In genomic region chr4:3893591-3893990, GRCh38 we compare ENCODE assay signal across 8 cellular contexts.
DNase-seq lines count a peak whose midpoint lies in the region; ATAC-seq and TF ChIP-seq lines count a peak whose summit lies in the region.
"Not testable (repeated sequence)": the region's sequence is repeated elsewhere in the genome, so short reads cannot be mapped to it uniquely, and the experiment has no call there.

No MANE protein-coding gene starts in this region.

- not testable (repeated sequence) for ATAC-seq in foreskin keratinocyte

- H2BK120ac ChIP-seq in trophoblast cell (ENCODE audit: insufficient read depth, low read length, poor library complexity) = not testable (repeated sequence)

- intact Hi-C loops in tibial artery (cut with DNase I; ENCODE audit: low total_unique reads) = not testable (repeated sequence)

- not testable (repeated sequence) for H3K4me3 ChIP-seq in MM.1S (ENCODE audit: low read length); adipocyte (ENCODE audit: low read length); trophoblast cell (ENCODE audit: low read depth, low read length); tibial artery

- no CpG with 5 or more reads among the region's 8 CpGs for WGBS in trophoblast cell (ENCODE audit: extremely low coverage, insufficient coverage, insufficient read length)

- not testable (repeated sequence) for H3K36me3 ChIP-seq in MM.1S (replicated peaks; ENCODE audit: insufficient read depth, low read length); adipocyte (ENCODE audit: control insufficient read depth, insufficient read depth, low read length, severe bottlenecking); trophoblast cell (ENCODE audit: control insufficient read depth in 1 of 2, insufficient read depth in 2 of 2, low read length in 2 of 2); tibial artery

- H3K4me2 ChIP-seq in MM.1S (ENCODE audit: low read depth, low read length); trophoblast cell (ENCODE audit: low read length): not testable (repeated sequence)

- H4K12ac ChIP-seq in trophoblast cell (ENCODE audit: low read depth, low read length) = not testable (repeated sequence)

- H2BK12ac ChIP-seq in trophoblast cell (ENCODE audit: low read length) = not testable (repeated sequence)

- not testable (repeated sequence) for H3K4me1 ChIP-seq in MM.1S (ENCODE audit: low read length); adipocyte (ENCODE audit: control insufficient read depth, insufficient read depth, low read length); foreskin keratinocyte; tibial artery
- H3K4me1 ChIP-seq in trophoblast cell (ENCODE audit: control insufficient read depth in 1 of 2, insufficient read depth in 2 of 2, low read length in 2 of 2) = peaks cover 11% of the 10 kb centered on the region in 2 experiments

- H3K9me3 ChIP-seq in MM.1S (replicated peaks; ENCODE audit: insufficient read depth, low read length); adipocyte (ENCODE audit: control insufficient read depth, low read length); trophoblast cell (ENCODE audit: insufficient read depth, low read depth, low read length); tibial artery: not testable (repeated sequence)

- H4K20me1 ChIP-seq in MM.1S (ENCODE audit: insufficient read depth, low read length) = not testable (repeated sequence)

- not testable (repeated sequence) for H2BK5ac ChIP-seq in trophoblast cell (ENCODE audit: low read depth, low read length, poor library complexity)

- not testable (repeated sequence) for H4K91ac ChIP-seq in trophoblast cell (ENCODE audit: low read depth, low read length)

- not testable (repeated sequence) for H3K79me1 ChIP-seq in trophoblast cell (ENCODE audit: low read length)

- not testable (repeated sequence) for H2AFZ ChIP-seq in MM.1S (ENCODE audit: low read length); trophoblast cell (ENCODE audit: insufficient read depth, low read length, poor library complexity)

- H2AK5ac ChIP-seq in trophoblast cell (ENCODE audit: low read length) = not testable (repeated sequence)

- H3K23ac ChIP-seq in trophoblast cell (ENCODE audit: low read length) = not testable (repeated sequence)

- TF ChIP-seq CTCF in C4-2B (conservative IDR thresholded peaks at IDR 0.05) (peak; percentile 25), GM13976 (IDR thresholded peaks at IDR 0.05; ENCODE audit: borderline replicate concordance, control extremely low read depth, extremely low read depth, insufficient read depth, missing control alignments) (peak; percentile 24), MM.1S (IDR thresholded peaks at IDR 0.05; ENCODE audit: low read length) (peak; percentile 27), foreskin keratinocyte (conservative IDR thresholded peaks at IDR 0.05) (peak; percentile 39), tibial artery (IDR thresholded peaks at IDR 0.05) (peak; percentile 8 to 10)

- not testable (repeated sequence) for DNase-seq in GM13976 (ENCODE audit: low spot score); foreskin keratinocyte; tibial artery
- peak; percentile 59 for DNase-seq in MM.1S
- DNase-seq in activated CD4-positive, alpha-beta T cell treated with anti-CD3 and anti-CD28 coated beads for 48 hours = peak; percentile 53
- DNase-seq in adipocyte (ENCODE audit: low read depth) = peak; percentile 11
- peak; percentile 18 to 42 for DNase-seq in trophoblast cell

- not testable (repeated sequence) for H3F3A ChIP-seq in MM.1S (ENCODE audit: insufficient read depth, low read length)

- not testable (repeated sequence) for H4K8ac ChIP-seq in trophoblast cell (ENCODE audit: low read depth, low read length)

- in situ Hi-C loops in GM13976 (cut with MboI; ENCODE audit: low sequenced_read_pairs, unreplicated experiment) = not testable (repeated sequence)

- H3K27me3 ChIP-seq in MM.1S (replicated peaks; ENCODE audit: insufficient read depth, low read length); adipocyte (replicated peaks; ENCODE audit: control insufficient read depth, insufficient read depth, low read length); foreskin keratinocyte; trophoblast cell (ENCODE audit: insufficient read depth, low read length): not testable (repeated sequence)
- peaks cover 0 to 28% of the 10 kb centered on the region in 2 donors for H3K27me3 ChIP-seq in tibial artery

- not testable (repeated sequence) for H3K9ac ChIP-seq in MM.1S (ENCODE audit: low read length); adipocyte (ENCODE audit: low read length); trophoblast cell (ENCODE audit: low read length)

- not testable (repeated sequence) for H3K4ac ChIP-seq in trophoblast cell (ENCODE audit: low read depth, low read length)

- H3K9me2 ChIP-seq in MM.1S (replicated peaks; ENCODE audit: insufficient read depth, low read length) = not testable (repeated sequence)

- H3K27ac ChIP-seq in C4-2B; MM.1S (ENCODE audit: low read length); foreskin keratinocyte; trophoblast cell (ENCODE audit: low read depth, low read length); tibial artery: not testable (repeated sequence)

- not testable (repeated sequence) for H3K18ac ChIP-seq in trophoblast cell (ENCODE audit: low read length)

- H3K14ac ChIP-seq in trophoblast cell (ENCODE audit: low read length) = not testable (repeated sequence)

- not testable (repeated sequence) for H3K79me2 ChIP-seq in MM.1S (ENCODE audit: low read length); trophoblast cell (ENCODE audit: control insufficient read depth, insufficient read depth, low read length, poor library complexity)
